In the genomic region with DNA sequence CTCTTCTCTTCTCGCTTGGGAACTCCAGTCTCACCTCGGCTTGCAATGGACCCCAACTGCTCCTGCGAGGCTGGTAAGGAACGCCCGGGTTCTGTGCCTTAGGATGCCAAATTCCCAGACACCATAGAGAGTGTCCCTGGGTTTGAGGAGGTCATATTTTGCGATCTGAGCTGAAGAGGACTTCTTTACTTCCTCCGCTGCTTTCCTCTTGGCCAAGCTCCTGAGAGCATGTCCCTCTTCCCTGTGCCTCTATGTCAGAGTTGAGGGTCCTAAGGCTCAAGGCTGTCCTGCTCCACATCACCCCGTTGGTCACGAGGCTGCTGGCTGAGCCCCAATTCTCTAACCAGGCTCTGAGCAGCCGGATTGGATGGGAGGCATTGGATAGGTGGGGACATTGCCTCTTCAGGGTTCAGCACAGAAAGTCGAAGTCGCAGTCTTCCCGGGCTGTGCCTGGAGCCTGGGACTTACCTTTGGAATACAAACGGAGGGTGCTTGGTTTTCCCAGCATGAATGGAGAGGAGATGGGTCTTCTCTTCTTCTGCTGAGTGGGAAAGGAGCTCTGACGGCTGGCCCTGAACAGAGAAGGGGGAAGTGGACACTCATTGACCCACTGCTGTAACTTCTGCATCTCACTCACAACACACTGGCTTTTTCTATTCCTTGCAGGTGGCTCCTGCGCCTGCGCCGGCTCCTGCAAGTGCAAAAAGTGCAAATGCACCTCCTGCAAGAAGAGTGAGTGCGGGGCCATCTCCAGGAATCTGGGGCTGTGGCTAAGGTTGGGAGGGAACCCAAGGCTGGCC, we compare ENCODE assay signal across 1 cellular context.
TF ChIP-seq lines count a peak whose summit lies in the region.

No MANE protein-coding gene starts in this region.

TF ChIP-seq in H1, 55 proteins besides CTCF, POLR2A, EP300 and RAD21:
- TF ChIP-seq CHD1 (IDR thresholded peaks at IDR 0.05; ENCODE audit: low read depth, low read length) (no peak), EZH2 (IDR thresholded peaks at IDR 0.05; ENCODE audit: low read depth, low read length, severe bottlenecking) (peak; percentile 72), SUZ12 (IDR thresholded peaks at IDR 0.05; ENCODE audit: low read length) (peak; percentile 76), KDM4A (IDR thresholded peaks at IDR 0.05; ENCODE audit: low read depth, low read length, severe bottlenecking) (peak; percentile 30), NRF1 (IDR thresholded peaks at IDR 0.05; ENCODE audit: low read depth, low read length) (0 out of 2 replicates have a peak, but pooled peaks have one; percentile 28)
